Comparison of ENCODE assay signal across 12 cellular contexts in the genomic region with DNA sequence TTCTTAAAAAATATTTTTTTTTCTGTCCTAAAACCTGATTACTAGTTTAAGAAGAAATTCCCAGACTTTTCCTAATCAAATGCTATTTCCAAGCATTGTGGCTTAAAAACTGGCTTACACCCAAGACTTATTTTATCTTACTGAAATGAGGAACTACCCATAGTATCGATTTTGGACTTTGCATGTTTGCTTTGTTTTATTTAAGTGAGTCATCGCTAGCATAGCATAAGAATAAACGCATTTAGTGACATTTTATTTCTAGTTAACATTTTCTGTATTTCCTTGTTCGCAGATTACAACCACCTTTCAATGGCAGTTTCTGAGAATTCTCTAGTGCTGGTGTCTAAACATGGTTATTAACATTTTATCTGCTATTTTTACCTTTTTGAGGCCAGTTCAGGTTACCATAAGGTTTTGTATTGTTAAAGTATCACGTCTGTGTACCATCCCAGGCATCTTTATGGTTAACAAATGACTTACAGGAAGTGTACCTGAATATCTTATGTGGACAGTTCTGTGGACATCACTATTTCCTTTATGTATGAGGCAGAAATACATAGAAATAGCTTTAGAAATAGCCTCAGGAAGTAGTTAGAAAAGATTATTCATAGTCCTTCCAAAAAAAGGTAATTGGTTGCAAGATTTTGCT. TPM values are rescaled to one million over a fixed set of nuclear protein-coding genes. Genes with fewer than 3 reads are reported as not detected.
DNase-seq lines count a peak whose midpoint lies in the region; TF ChIP-seq lines count a peak whose summit lies in the region.
"Had no signal": no experiment of that assay in that cellular context is flagged by ENCODE, and none has a peak within 500 bp of the region (broad histone marks: within the 10 kb centered on the region; RNA-seq: fewer than 3 reads in every experiment).

No MANE protein-coding gene starts in this region.

- peaks cover 30% of the 10 kb centered on the region for H3K4me1 ChIP-seq in DOHH2 (ENCODE audit: control insufficient read depth, low read length)
- peaks cover 20% of the 10 kb centered on the region for H3K4me1 ChIP-seq in Karpas-422 (ENCODE audit: low read length)
- peaks cover 7 to 13% of the 10 kb centered on the region in 2 donors for H3K4me1 ChIP-seq in muscle layer of duodenum (ENCODE audit: control insufficient read depth in 1 of 2, insufficient read depth in 2 of 2, low read length in 2 of 2)
- no peaks in the 10 kb centered on the region for H3K4me1 ChIP-seq in uterus

- TF ChIP-seq POLR2A in uterus (IDR thresholded peaks at IDR 0.05) = no peak

- no peaks in the 10 kb centered on the region for H4K20me1 ChIP-seq in DOHH2 (ENCODE audit: control insufficient read depth, insufficient read depth, low read depth, low read length)
- H4K20me1 ChIP-seq in Karpas-422 (ENCODE audit: insufficient read depth, low read depth, low read length) = no peaks in the 10 kb centered on the region

- H3K9me3 ChIP-seq in DOHH2 (ENCODE audit: control insufficient read depth, insufficient read depth, low read length) = peaks cover 13% of the 10 kb centered on the region
- H3K9me3 ChIP-seq in Karpas-422 (ENCODE audit: low read length) = no peaks in the 10 kb centered on the region
- peaks cover 5% of the 10 kb centered on the region in 2 donors for H3K9me3 ChIP-seq in muscle layer of duodenum (ENCODE audit: control insufficient read depth in 1 of 2, low read length in 2 of 2)
- peaks cover 0 to 5% of the 10 kb centered on the region in 2 donors for H3K9me3 ChIP-seq in uterus

- no peak overlapping the region for H3K9ac ChIP-seq in Karpas-422 (ENCODE audit: low read length)
- H3K9ac ChIP-seq: KMS-11 had no signal

- intact Hi-C loops in uterus (cut with DNase I; ENCODE audit: low total_unique reads) = no loop called here

- H3F3A ChIP-seq in DOHH2 (ENCODE audit: control insufficient read depth, insufficient read depth) = no peaks in the 10 kb centered on the region

- H3K27ac ChIP-seq in DOHH2 (ENCODE audit: low read depth, low read length) (no peak overlapping the region), Karpas-422 (ENCODE audit: low read length) (no peak overlapping the region), VCaP (peak overlapping the region; percentile 32; the same call in 1 of the 2 replicates), muscle layer of duodenum (ENCODE audit: low read length) (peak overlapping the region; percentile 62), uterus (no peak overlapping the region)
- H3K27ac ChIP-seq: KMS-11 had no signal

- no peaks in the 10 kb centered on the region for H3K9me2 ChIP-seq in DOHH2 (replicated peaks; ENCODE audit: control insufficient read depth, low read length)
- H3K9me2 ChIP-seq in Karpas-422 (replicated peaks; ENCODE audit: insufficient read depth, low read length) = no peaks in the 10 kb centered on the region

- DNase-seq in Karpas-422 = peak; percentile 45
- DNase-seq in activated CD8-positive, alpha-beta memory T cell treated with anti-CD3 and anti-CD28 coated beads, Interleukin-2, amount 50 U/mL, for 4 hours = no peak
- DNase-seq in NCI-H510A (lab: John Stamatoyannopoulos, UW) = no peak
- DNase-seq in uterus = no peak
- DNase-seq in NCI-H2196 treated with DMSO at 0.1 percent for 48 hours (lab: John Stamatoyannopoulos, UW; ENCODE audit: unreplicated experiment) = no peak
- DNase-seq: esophagus squamous epithelium, immature natural killer cell, NCI-H748 treated with DMSO at 0.1 percent for 48 hours had no signal

- H3K4me2 ChIP-seq in DOHH2 (ENCODE audit: low read length) = peak overlapping the region; percentile 48
- H3K4me2 ChIP-seq in Karpas-422 (ENCODE audit: low read depth, low read length, poor library complexity, severe bottlenecking) = peak overlapping the region; percentile 34
- H3K4me2 ChIP-seq: KMS-11 had no signal

- TF ChIP-seq CTCF in DOHH2 (IDR thresholded peaks at IDR 0.05; ENCODE audit: low read depth, low read length, poor library complexity, severe bottlenecking) (no peak), VCaP (conservative IDR thresholded peaks at IDR 0.05) (no peak), uterus (IDR thresholded peaks at IDR 0.05) (no peak)

- H3K79me2 ChIP-seq in DOHH2 (ENCODE audit: control insufficient read depth, low read length) = peaks cover 31% of the 10 kb centered on the region
- no peaks in the 10 kb centered on the region for H3K79me2 ChIP-seq in Karpas-422 (ENCODE audit: low read length)

- H2AFZ ChIP-seq in Karpas-422 (ENCODE audit: low read length) = no peak overlapping the region

- H3K4me3 ChIP-seq in DOHH2 (ENCODE audit: low read length) = peak overlapping the region; percentile 28
- H3K4me3 ChIP-seq in Karpas-422 (ENCODE audit: low read length) = no peak overlapping the region
- H3K4me3 ChIP-seq in muscle layer of duodenum (ENCODE audit: low read depth in 1 of 2, low read length in 2 of 2) = peak overlapping the region in 1 of 2 donors; percentile 24
- H3K4me3 ChIP-seq in uterus = no peak overlapping the region
- H3K4me3 ChIP-seq: esophagus squamous epithelium had no signal

- no peaks in the 10 kb centered on the region for H3K36me3 ChIP-seq in DOHH2 (ENCODE audit: control insufficient read depth, low read length)
- no peaks in the 10 kb centered on the region for H3K36me3 ChIP-seq in Karpas-422 (ENCODE audit: insufficient read depth, low read length)
- H3K36me3 ChIP-seq in muscle layer of duodenum (ENCODE audit: control insufficient read depth in 1 of 2, insufficient read depth in 2 of 2, low read length in 2 of 2) = no peaks in the 10 kb centered on the region
- no peaks in the 10 kb centered on the region for H3K36me3 ChIP-seq in uterus
- H3K36me3 ChIP-seq: esophagus squamous epithelium had no signal

- H3K27me3 ChIP-seq in DOHH2 (ENCODE audit: control insufficient read depth, low read length) (no peaks in the 10 kb centered on the region), Karpas-422 (ENCODE audit: low read length) (no peaks in the 10 kb centered on the region), muscle layer of duodenum (ENCODE audit: low read depth, low read length) (no peaks in the 10 kb centered on the region), uterus (no peaks in the 10 kb centered on the region)
- H3K27me3 ChIP-seq: esophagus squamous epithelium had no signal

RNA-seq across cellular contexts. Expression of gene EEIG2, which starts 24.5 kb away (rescaled TPM):
- 3.4 and 5.0 TPM in 2 replicates for total RNA-seq in Karpas-422 (2014; rRNA removed; shearing (Covaris generic); ENCODE audit: low replicate concordance)
- 10 to 100 TPM in 3 of 4 donors, 1 to 10 TPM in 1; 1.3 to 55.4 (median 13.1) TPM for total RNA-seq in uterus

Comparison
In these comparisons a context has a peak if more than half of its experiments do, and no peak if none do; other contexts are left out.
1. H3K27ac ChIP-seq: peak in VCaP (single experiment) and muscle layer of duodenum (single experiment); none in DOHH2 (single experiment), Karpas-422 (single experiment) and uterus (0 of 2).